ENCODE assay signal across 29 cellular contexts in genomic region chr14:81681466-81681865, GRCh38.
"Had no signal": no experiment of that assay in that cellular context is flagged by ENCODE, and none has a peak within 500 bp of the region (broad histone marks: within the 10 kb centered on the region; RNA-seq: fewer than 3 reads in every experiment).

No MANE protein-coding gene starts in this region.

- DNase-seq: activated CD4-positive, alpha-beta memory T cell treated with anti-CD3 and anti-CD28 coated beads, Interleukin-2, amount 10 ng/mL, durations not matched to agents 7 days and 5 days; activated CD4-positive, alpha-beta T cell treated with anti-CD3 and anti-CD28 coated beads, Interleukin-2, amount 10 ng/mL, durations not matched to agents 7 days and 5 days; activated CD4-positive, CD25-positive, alpha-beta regulatory T cell treated with anti-CD3 and anti-CD28 coated beads, Interleukin-2, amount 50 U/mL, for 72 hours; activated CD8-positive, alpha-beta memory T cell treated with anti-CD3 and anti-CD28 coated beads, Interleukin-2, amount 50 U/mL, for 48 hours; activated gamma-delta T cell; activated naive CD8-positive, alpha-beta T cell treated with anti-CD3 and anti-CD28 coated beads, Interleukin-2, amount 50 U/mL, for 24 hours; activated T-cell treated with anti-CD3 and anti-CD28 coated beads, Interleukin-2, amount 50 U/mL, for 24 hours; amygdala; caudate nucleus; cortex of kidney; endodermal cell; foreskin keratinocyte; left ventricle myocardium inferior; nucleus accumbens; psoas muscle; stimulated activated CD4-positive, alpha-beta T cell treated with anti-CD3 and anti-CD28 coated beads, Interleukin-1b, Interleukin-23, amount 100 ng/mL, for 48 hours; stimulated activated CD4-positive, alpha-beta T cell treated with anti-CD3 and anti-CD28 coated beads, Interleukin-4, amount 100 ng/mL, for 4 hours; stimulated activated CD8-positive, alpha-beta memory T cell treated with anti-CD3 and anti-CD28 coated beads, Interleukin-4, amount 100 ng/mL, for 48 hours; stomach; T-helper 9 cell; tibial artery; upper lobe of right lung had no signal

- H3K9me3 Mint-ChIP-seq: activated CD4-positive, alpha-beta memory T cell treated with anti-CD3 and anti-CD28 coated beads, Interleukin-2, amount 10 ng/mL, durations not matched to agents 7 days and 5 days; activated CD4-positive, alpha-beta T cell treated with anti-CD3 and anti-CD28 coated beads, Interleukin-2, amount 10 ng/mL, durations not matched to agents 7 days and 5 days; activated naive CD8-positive, alpha-beta T cell treated with anti-CD3 and anti-CD28 coated beads, Interleukin-2, amount 50 U/mL, for 24 hours; activated T-cell treated with anti-CD3 and anti-CD28 coated beads, Interleukin-2, amount 50 U/mL, for 24 hours; T-helper 1 cell treated with Interleukin-12 subunit alpha and Interleukin-12 subunit beta and Interleukin-4 antibody, amounts not matched to agents 30 μg/mL and 1 μg/mL, for 36 hours had no signal

- H3K9ac ChIP-seq: parathyroid adenoma had no signal

- H3K4me1 Mint-ChIP-seq: activated CD4-positive, alpha-beta memory T cell treated with anti-CD3 and anti-CD28 coated beads, Interleukin-2, amount 10 ng/mL, durations not matched to agents 7 days and 5 days; activated CD4-positive, alpha-beta T cell treated with anti-CD3 and anti-CD28 coated beads, Interleukin-2, amount 10 ng/mL, durations not matched to agents 7 days and 5 days; activated naive CD4-positive, alpha-beta T cell treated with anti-CD3 and anti-CD28 coated beads, Interleukin-2, amount 50 U/mL, for 24 hours; activated naive CD8-positive, alpha-beta T cell treated with anti-CD3 and anti-CD28 coated beads, Interleukin-2, amount 50 U/mL, for 24 hours; stimulated activated memory B cell treated with anti-CD40 and anti-IgM and Interleukin-4, amounts not matched to agents 10 μg/mL and 1 μg/mL and 100 μg/mL, for 72 hours had no signal

- H3K36me3 ChIP-seq: esophagus muscularis mucosa, left ventricle myocardium inferior, right atrium auricular region, stomach, tibial artery, upper lobe of right lung had no signal

- H3K27me3 Mint-ChIP-seq: stimulated activated memory B cell treated with anti-CD40 and anti-IgM and Interleukin-4, amounts not matched to agents 10 μg/mL and 1 μg/mL and 100 μg/mL, for 72 hours had no signal

- ATAC-seq: activated naive CD8-positive, alpha-beta T cell treated with anti-CD3 and anti-CD28 coated beads, Interleukin-2, amount 50 U/mL, for 24 hours; foreskin keratinocyte; psoas muscle; stimulated activated memory B cell treated with anti-CD40 and anti-IgM and Interleukin-4, amounts not matched to agents 10 μg/mL and 1 μg/mL and 100 μg/mL, for 72 hours; upper lobe of right lung had no signal

- H3K4me1 ChIP-seq: esophagus muscularis mucosa, foreskin keratinocyte, parathyroid adenoma, psoas muscle, right atrium auricular region, stomach, tibial artery, upper lobe of right lung had no signal

- H3K27ac ChIP-seq: esophagus muscularis mucosa, foreskin keratinocyte, left ventricle myocardium inferior, parathyroid adenoma, psoas muscle, right atrium auricular region, stomach, tibial artery, upper lobe of right lung had no signal

- H3K4me3 ChIP-seq: esophagus muscularis mucosa, left ventricle myocardium inferior, psoas muscle, right atrium auricular region, smooth muscle cell, stomach, tibial artery, upper lobe of right lung had no signal

- H3K4me2 ChIP-seq: smooth muscle cell had no signal

- H2AFZ ChIP-seq: parathyroid adenoma had no signal

- H3K79me2 ChIP-seq: parathyroid adenoma had no signal

- H3K27ac Mint-ChIP-seq: activated CD4-positive, alpha-beta memory T cell treated with anti-CD3 and anti-CD28 coated beads, Interleukin-2, amount 10 ng/mL, durations not matched to agents 7 days and 5 days; activated CD4-positive, alpha-beta T cell treated with anti-CD3 and anti-CD28 coated beads, Interleukin-2, amount 10 ng/mL, durations not matched to agents 7 days and 5 days; activated naive CD4-positive, alpha-beta T cell treated with anti-CD3 and anti-CD28 coated beads, Interleukin-2, amount 50 U/mL, for 24 hours; activated naive CD8-positive, alpha-beta T cell treated with anti-CD3 and anti-CD28 coated beads, Interleukin-2, amount 50 U/mL, for 24 hours; activated T-cell treated with anti-CD3 and anti-CD28 coated beads, Interleukin-2, amount 50 U/mL, for 24 hours; stimulated activated memory B cell treated with anti-CD40 and anti-IgM and Interleukin-4, amounts not matched to agents 10 μg/mL and 1 μg/mL and 100 μg/mL, for 72 hours; T-helper 1 cell treated with Interleukin-12 subunit alpha and Interleukin-12 subunit beta and Interleukin-4 antibody, amounts not matched to agents 30 μg/mL and 1 μg/mL, for 36 hours had no signal

- H3K27me3 ChIP-seq: esophagus muscularis mucosa, foreskin keratinocyte, right atrium auricular region, tibial artery, upper lobe of right lung had no signal

- H3K4me3 Mint-ChIP-seq: activated CD4-positive, alpha-beta memory T cell treated with anti-CD3 and anti-CD28 coated beads, Interleukin-2, amount 10 ng/mL, durations not matched to agents 7 days and 5 days; activated CD4-positive, alpha-beta T cell treated with anti-CD3 and anti-CD28 coated beads, Interleukin-2, amount 10 ng/mL, durations not matched to agents 7 days and 5 days; activated naive CD4-positive, alpha-beta T cell treated with anti-CD3 and anti-CD28 coated beads, Interleukin-2, amount 50 U/mL, for 24 hours; activated naive CD8-positive, alpha-beta T cell treated with anti-CD3 and anti-CD28 coated beads, Interleukin-2, amount 50 U/mL, for 24 hours; activated T-cell treated with anti-CD3 and anti-CD28 coated beads, Interleukin-2, amount 50 U/mL, for 24 hours; endodermal cell; stimulated activated memory B cell treated with anti-CD40 and anti-IgM and Interleukin-4, amounts not matched to agents 10 μg/mL and 1 μg/mL and 100 μg/mL, for 72 hours; T-helper 1 cell treated with Interleukin-12 subunit alpha and Interleukin-12 subunit beta and Interleukin-4 antibody, amounts not matched to agents 30 μg/mL and 1 μg/mL, for 36 hours had no signal

- H3K36me3 Mint-ChIP-seq: activated naive CD4-positive, alpha-beta T cell treated with anti-CD3 and anti-CD28 coated beads, Interleukin-2, amount 50 U/mL, for 24 hours; stimulated activated memory B cell treated with anti-CD40 and anti-IgM and Interleukin-4, amounts not matched to agents 10 μg/mL and 1 μg/mL and 100 μg/mL, for 72 hours had no signal

- H3K9me3 ChIP-seq: esophagus muscularis mucosa, left ventricle myocardium inferior, psoas muscle, right atrium auricular region, stomach, tibial artery, upper lobe of right lung had no signal
